Comparison of ENCODE assay signal across 25 cellular contexts in the genomic region with DNA sequence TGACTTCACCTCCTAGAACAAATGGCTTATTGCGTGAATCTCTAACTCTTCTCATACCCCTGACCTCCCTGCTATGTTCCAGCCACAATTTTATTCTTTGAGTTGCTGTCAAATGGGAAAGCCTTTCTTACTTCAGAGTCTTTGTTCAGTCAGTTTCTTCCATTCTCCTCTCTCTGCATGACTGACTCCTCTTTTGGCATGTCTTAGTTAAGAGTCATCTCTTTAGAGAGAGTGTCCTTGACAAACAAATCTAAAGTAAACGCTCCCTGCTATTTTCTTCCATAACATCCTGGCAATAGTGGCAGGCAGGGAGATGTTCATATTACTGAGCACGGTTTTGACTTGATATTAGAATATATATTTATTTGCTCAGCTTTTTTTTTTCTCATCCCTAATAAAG.
DNase-seq lines count a peak whose midpoint lies in the region; ATAC-seq and TF ChIP-seq lines count a peak whose summit lies in the region.
"Had no signal": no experiment of that assay in that cellular context is flagged by ENCODE, and none has a peak within 500 bp of the region (broad histone marks: within the 10 kb centered on the region; RNA-seq: fewer than 3 reads in every experiment).

No MANE protein-coding gene starts in this region.

- no peak overlapping the region for H3K9ac ChIP-seq in adipocyte (ENCODE audit: low read length)
- no peak overlapping the region for H3K9ac ChIP-seq in smooth muscle cell (ENCODE audit: low read depth)

- DNase-seq in HFFc6 = peak; percentile 59
- peak; percentile 55 for DNase-seq in adipocyte (ENCODE audit: low read depth)
- peak; percentile 48 for DNase-seq in fibroblast of peridontal ligament (ENCODE audit: extremely low read depth)
- no peak for DNase-seq in smooth muscle cell (lab: John Stamatoyannopoulos, UW; ENCODE audit: unreplicated experiment)
- DNase-seq in Right ventricle myocardium superior = no peak
- no peak for DNase-seq in NCI-H2171 (lab: John Stamatoyannopoulos, UW)
- DNase-seq: activated CD4-positive, alpha-beta T cell treated with anti-CD3 and anti-CD28 coated beads for 36 hours; activated naive CD4-positive, alpha-beta T cell treated with anti-CD3 and anti-CD28 coated beads, Interleukin-2, amount 10 ng/mL, durations not matched to agents 7 days and 5 days; activated T-cell treated with anti-CD3 and anti-CD28 coated beads, Interleukin-2, amount 50 U/mL, for 4 hours; aorta; KG1; left colon; NCI-H1436 treated with DMSO at 0.1 percent for 48 hours; NCI-H2171 treated with DMSO at 0.1 percent for 48 hours; NCI-H526 treated with DMSO at 0.1 percent for 48 hours; stimulated activated CD4-positive, alpha-beta T cell treated with anti-CD3 and anti-CD28 coated beads, Interleukin-12 subunit alpha, Interleukin-12 subunit beta, amount 100 ng/mL, for 4 hours; stimulated activated CD4-positive, alpha-beta T cell treated with anti-CD3 and anti-CD28 coated beads, Interleukin-4, amount 100 ng/mL, for 4 hours; stimulated activated naive CD8-positive, alpha-beta T cell treated with anti-CD3 and anti-CD28 coated beads, Interleukin-15, Interleukin-2, amounts not matched to agents 100 U/mL and 50 U/mL, for 24 hours; T-helper 1 cell had no signal

- H3K4me3 ChIP-seq in adipocyte (ENCODE audit: low read length) (no peak overlapping the region), smooth muscle cell (no peak overlapping the region)
- H3K4me3 ChIP-seq: esophagus muscularis mucosa had no signal

- no peaks in the 10 kb centered on the region for H4K20me1 ChIP-seq in smooth muscle cell (ENCODE audit: low read depth)

- no peaks in the 10 kb centered on the region for H3K9me3 Mint-ChIP-seq in HFFc6
- H3K9me3 Mint-ChIP-seq: activated naive CD4-positive, alpha-beta T cell treated with anti-CD3 and anti-CD28 coated beads, Interleukin-2, amount 10 ng/mL, durations not matched to agents 7 days and 5 days; central memory CD8-positive, alpha-beta T cell; memory B cell had no signal

- no peak for ATAC-seq in Right ventricle myocardium superior (ENCODE audit: poor library complexity)
- no peak for ATAC-seq in GM21737 (IDR thresholded peaks at IDR 0.05; ENCODE audit: unreplicated experiment)
- ATAC-seq: activated CD4-positive, alpha-beta T cell treated with anti-CD3 and anti-CD28 coated beads for 36 hours; activated T-cell treated with anti-CD3 and anti-CD28 coated beads, Interleukin-2, amount 50 U/mL, for 4 hours; left colon; Right ventricle myocardium inferior; stimulated activated naive CD8-positive, alpha-beta T cell treated with anti-CD3 and anti-CD28 coated beads, Interleukin-15, Interleukin-2, amounts not matched to agents 100 U/mL and 50 U/mL, for 24 hours had no signal

- no peak overlapping the region for H3K4me2 ChIP-seq in smooth muscle cell

- no peaks in the 10 kb centered on the region for H3K79me2 ChIP-seq in smooth muscle cell (ENCODE audit: low read depth)

- no peaks in the 10 kb centered on the region for H3K9me3 ChIP-seq in adipocyte (ENCODE audit: control insufficient read depth, low read length)
- H3K9me3 ChIP-seq in smooth muscle cell (replicated peaks; ENCODE audit: low read depth) = no peaks in the 10 kb centered on the region
- H3K9me3 ChIP-seq: esophagus muscularis mucosa had no signal

- peaks cover 4% of the 10 kb centered on the region for H3F3A ChIP-seq in smooth muscle cell (ENCODE audit: low read depth)

- intact Hi-C loops in Right ventricle myocardium superior (cut with DNase I) = no loop called here

- peak overlapping the region; percentile 45 for H3K27ac ChIP-seq in smooth muscle cell (ENCODE audit: low read depth)
- H3K27ac ChIP-seq: esophagus muscularis mucosa had no signal

- H3K27me3 Mint-ChIP-seq in HFFc6 (ENCODE audit: insufficient read depth) = no peaks in the 10 kb centered on the region
- H3K27me3 Mint-ChIP-seq: activated CD4-positive, alpha-beta T cell treated with anti-CD3 and anti-CD28 coated beads for 36 hours; activated naive CD4-positive, alpha-beta T cell treated with anti-CD3 and anti-CD28 coated beads, Interleukin-2, amount 10 ng/mL, durations not matched to agents 7 days and 5 days; central memory CD8-positive, alpha-beta T cell; memory B cell had no signal

- 87% methylated on average over 3 of the region's 3 CpGs for WGBS in smooth muscle cell (ENCODE audit: low lambda C conversion rate)

- peak overlapping the region; percentile 77 for H3K27ac Mint-ChIP-seq in HFFc6
- H3K27ac Mint-ChIP-seq: activated CD4-positive, alpha-beta T cell treated with anti-CD3 and anti-CD28 coated beads for 36 hours; activated naive CD4-positive, alpha-beta T cell treated with anti-CD3 and anti-CD28 coated beads, Interleukin-2, amount 10 ng/mL, durations not matched to agents 7 days and 5 days; B cell; memory B cell had no signal

- TF ChIP-seq CTCF in HFFc6 (IDR thresholded peaks at IDR 0.05) = no peak
- no peak for TF ChIP-seq CTCF in smooth muscle cell (IDR thresholded peaks at IDR 0.05; ENCODE audit: borderline replicate concordance, insufficient read depth, poor library complexity, severe bottlenecking)

- H3K36me3 ChIP-seq in adipocyte (ENCODE audit: control insufficient read depth, insufficient read depth, low read length, severe bottlenecking) = no peaks in the 10 kb centered on the region
- no peaks in the 10 kb centered on the region for H3K36me3 ChIP-seq in smooth muscle cell (ENCODE audit: low read depth)
- H3K36me3 ChIP-seq: esophagus muscularis mucosa had no signal

- H3K4me1 ChIP-seq in adipocyte (ENCODE audit: control insufficient read depth, insufficient read depth, low read length) (no peaks in the 10 kb centered on the region), smooth muscle cell (ENCODE audit: low read depth) (no peaks in the 10 kb centered on the region)

- H3K27me3 ChIP-seq in adipocyte (replicated peaks; ENCODE audit: control insufficient read depth, insufficient read depth, low read length) = no peaks in the 10 kb centered on the region
- H3K27me3 ChIP-seq in smooth muscle cell (ENCODE audit: low read depth) = no peaks in the 10 kb centered on the region
- H3K27me3 ChIP-seq: esophagus muscularis mucosa had no signal

- peaks cover 57% of the 10 kb centered on the region for H3K4me1 Mint-ChIP-seq in HFFc6 (ENCODE audit: low read depth)
- H3K4me1 Mint-ChIP-seq: activated CD4-positive, alpha-beta T cell treated with anti-CD3 and anti-CD28 coated beads for 36 hours; activated naive CD4-positive, alpha-beta T cell treated with anti-CD3 and anti-CD28 coated beads, Interleukin-2, amount 10 ng/mL, durations not matched to agents 7 days and 5 days; B cell; central memory CD8-positive, alpha-beta T cell; memory B cell had no signal

- 0 out of 2 replicates have a peak overlapping the region, but pooled peaks have one; percentile 3 for H3K4me3 Mint-ChIP-seq in HFFc6
- H3K4me3 Mint-ChIP-seq: activated CD4-positive, alpha-beta T cell treated with anti-CD3 and anti-CD28 coated beads for 36 hours; activated naive CD4-positive, alpha-beta T cell treated with anti-CD3 and anti-CD28 coated beads, Interleukin-2, amount 10 ng/mL, durations not matched to agents 7 days and 5 days; activated T-cell treated with anti-CD3 and anti-CD28 coated beads, Interleukin-2, amount 50 U/mL, for 4 hours; B cell; central memory CD8-positive, alpha-beta T cell; memory B cell had no signal

- H2AFZ ChIP-seq in smooth muscle cell (ENCODE audit: low read depth) = no peak overlapping the region

- H3K36me3 Mint-ChIP-seq in HFFc6 (ENCODE audit: low read depth) = no peaks in the 10 kb centered on the region
- H3K36me3 Mint-ChIP-seq: activated naive CD4-positive, alpha-beta T cell treated with anti-CD3 and anti-CD28 coated beads, Interleukin-2, amount 10 ng/mL, durations not matched to agents 7 days and 5 days; memory B cell had no signal

Comparison
In these comparisons a context has a peak if more than half of its experiments do, and no peak if none do; other contexts are left out.
1. DNase-seq: peak in HFFc6 (single experiment), adipocyte (single experiment) and fibroblast of peridontal ligament (single experiment); none in smooth muscle cell (single experiment), Right ventricle myocardium superior (single experiment) and NCI-H2171 (single experiment).